ENCODE assay signal across 1 cellular context in the genomic region with DNA sequence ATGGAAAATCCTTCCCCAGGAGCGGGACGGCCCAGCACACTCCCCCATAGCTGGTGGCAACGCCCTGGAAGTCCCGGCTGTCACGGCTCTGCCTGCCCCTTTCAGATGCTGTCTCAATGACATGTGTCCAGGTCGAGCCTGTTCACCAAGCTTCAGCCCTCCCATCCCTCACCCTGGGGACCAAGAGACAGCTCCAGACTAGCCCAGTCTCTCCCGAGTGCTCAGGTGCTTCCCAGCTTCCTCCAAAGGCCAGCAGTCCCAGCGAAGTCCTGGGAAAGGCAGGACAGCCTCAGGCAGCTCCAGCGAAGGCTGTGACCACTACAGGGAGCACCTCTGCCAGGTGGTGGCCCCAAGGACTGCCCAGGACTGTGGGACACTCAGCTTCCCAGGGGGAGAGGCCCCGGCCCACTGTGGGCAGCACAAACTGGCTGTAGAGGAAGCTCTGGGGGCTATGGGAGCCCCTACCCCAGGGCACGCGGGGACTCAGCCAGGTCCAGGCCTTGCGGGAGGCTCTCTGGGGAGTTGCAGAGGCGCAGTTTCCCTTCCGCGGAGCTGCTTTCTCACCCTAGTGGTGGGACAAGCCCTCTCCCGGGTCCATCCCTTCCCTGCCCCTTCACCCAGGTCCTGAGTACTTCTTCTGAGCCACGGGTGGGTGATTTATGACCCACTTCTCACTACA.
TF ChIP-seq lines count a peak whose summit lies in the region.

No MANE protein-coding gene starts in this region.

TF ChIP-seq in GM23338, 12 proteins besides CTCF, POLR2A, EP300 and RAD21 (continued from another document):
- TF ChIP-seq, protein P1, sequence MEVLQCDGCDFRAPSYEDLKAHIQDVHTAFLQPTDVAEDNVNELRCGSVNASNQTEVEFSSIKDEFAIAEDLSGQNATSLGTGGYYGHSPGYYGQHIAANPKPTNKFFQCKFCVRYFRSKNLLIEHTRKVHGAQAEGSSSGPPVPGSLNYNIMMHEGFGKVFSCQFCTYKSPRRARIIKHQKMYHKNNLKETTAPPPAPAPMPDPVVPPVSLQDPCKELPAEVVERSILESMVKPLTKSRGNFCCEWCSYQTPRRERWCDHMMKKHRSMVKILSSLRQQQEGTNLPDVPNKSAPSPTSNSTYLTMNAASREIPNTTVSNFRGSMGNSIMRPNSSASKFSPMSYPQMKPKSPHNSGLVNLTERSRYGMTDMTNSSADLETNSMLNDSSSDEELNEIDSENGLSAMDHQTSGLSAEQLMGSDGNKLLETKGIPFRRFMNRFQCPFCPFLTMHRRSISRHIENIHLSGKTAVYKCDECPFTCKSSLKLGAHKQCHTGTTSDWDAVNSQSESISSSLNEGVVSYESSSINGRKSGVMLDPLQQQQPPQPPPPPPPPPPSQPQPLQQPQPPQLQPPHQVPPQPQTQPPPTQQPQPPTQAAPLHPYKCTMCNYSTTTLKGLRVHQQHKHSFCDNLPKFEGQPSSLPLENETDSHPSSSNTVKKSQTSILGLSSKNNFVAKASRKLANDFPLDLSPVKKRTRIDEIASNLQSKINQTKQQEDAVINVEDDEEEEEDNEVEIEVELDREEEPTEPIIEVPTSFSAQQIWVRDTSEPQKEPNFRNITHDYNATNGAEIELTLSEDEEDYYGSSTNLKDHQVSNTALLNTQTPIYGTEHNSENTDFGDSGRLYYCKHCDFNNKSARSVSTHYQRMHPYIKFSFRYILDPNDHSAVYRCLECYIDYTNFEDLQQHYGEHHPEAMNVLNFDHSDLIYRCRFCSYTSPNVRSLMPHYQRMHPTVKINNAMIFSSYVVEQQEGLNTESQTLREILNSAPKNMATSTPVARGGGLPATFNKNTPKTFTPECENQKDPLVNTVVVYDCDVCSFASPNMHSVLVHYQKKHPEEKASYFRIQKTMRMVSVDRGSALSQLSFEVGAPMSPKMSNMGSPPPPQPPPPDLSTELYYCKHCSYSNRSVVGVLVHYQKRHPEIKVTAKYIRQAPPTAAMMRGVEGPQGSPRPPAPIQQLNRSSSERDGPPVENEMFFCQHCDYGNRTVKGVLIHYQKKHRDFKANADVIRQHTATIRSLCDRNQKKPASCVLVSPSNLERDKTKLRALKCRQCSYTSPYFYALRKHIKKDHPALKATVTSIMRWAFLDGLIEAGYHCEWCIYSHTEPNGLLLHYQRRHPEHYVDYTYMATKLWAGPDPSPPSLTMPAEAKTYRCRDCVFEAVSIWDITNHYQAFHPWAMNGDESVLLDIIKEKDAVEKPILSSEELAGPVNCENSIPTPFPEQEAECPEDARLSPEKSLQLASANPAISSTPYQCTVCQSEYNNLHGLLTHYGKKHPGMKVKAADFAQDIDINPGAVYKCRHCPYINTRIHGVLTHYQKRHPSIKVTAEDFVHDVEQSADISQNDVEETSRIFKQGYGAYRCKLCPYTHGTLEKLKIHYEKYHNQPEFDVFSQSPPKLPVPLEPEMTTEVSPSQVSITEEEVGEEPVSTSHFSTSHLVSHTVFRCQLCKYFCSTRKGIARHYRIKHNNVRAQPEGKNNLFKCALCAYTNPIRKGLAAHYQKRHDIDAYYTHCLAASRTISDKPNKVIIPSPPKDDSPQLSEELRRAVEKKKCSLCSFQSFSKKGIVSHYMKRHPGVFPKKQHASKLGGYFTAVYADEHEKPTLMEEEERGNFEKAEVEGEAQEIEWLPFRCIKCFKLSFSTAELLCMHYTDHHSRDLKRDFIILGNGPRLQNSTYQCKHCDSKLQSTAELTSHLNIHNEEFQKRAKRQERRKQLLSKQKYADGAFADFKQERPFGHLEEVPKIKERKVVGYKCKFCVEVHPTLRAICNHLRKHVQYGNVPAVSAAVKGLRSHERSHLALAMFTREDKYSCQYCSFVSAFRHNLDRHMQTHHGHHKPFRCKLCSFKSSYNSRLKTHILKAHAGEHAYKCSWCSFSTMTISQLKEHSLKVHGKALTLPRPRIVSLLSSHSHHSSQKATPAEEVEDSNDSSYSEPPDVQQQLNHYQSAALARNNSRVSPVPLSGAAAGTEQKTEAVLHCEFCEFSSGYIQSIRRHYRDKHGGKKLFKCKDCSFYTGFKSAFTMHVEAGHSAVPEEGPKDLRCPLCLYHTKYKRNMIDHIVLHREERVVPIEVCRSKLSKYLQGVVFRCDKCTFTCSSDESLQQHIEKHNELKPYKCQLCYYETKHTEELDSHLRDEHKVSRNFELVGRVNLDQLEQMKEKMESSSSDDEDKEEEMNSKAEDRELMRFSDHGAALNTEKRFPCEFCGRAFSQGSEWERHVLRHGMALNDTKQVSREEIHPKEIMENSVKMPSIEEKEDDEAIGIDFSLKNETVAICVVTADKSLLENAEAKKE (CRISPR knock-in tag; IDR thresholded peaks at IDR 0.05): no peak
- TF ChIP-seq POLR2AphosphoS5 (IDR thresholded peaks at IDR 0.05; ENCODE audit: low read depth) (no peak), ZNF331 (CRISPR knock-in tag; IDR thresholded peaks at IDR 0.05; ENCODE audit: low read depth) (no peak), EZH2 (IDR thresholded peaks at IDR 0.05; ENCODE audit: low read depth, unreplicated experiment) (no peak), STAT1 (IDR thresholded peaks at IDR 0.05; ENCODE audit: unreplicated experiment) (no peak)
- TF ChIP-seq, protein P2, sequence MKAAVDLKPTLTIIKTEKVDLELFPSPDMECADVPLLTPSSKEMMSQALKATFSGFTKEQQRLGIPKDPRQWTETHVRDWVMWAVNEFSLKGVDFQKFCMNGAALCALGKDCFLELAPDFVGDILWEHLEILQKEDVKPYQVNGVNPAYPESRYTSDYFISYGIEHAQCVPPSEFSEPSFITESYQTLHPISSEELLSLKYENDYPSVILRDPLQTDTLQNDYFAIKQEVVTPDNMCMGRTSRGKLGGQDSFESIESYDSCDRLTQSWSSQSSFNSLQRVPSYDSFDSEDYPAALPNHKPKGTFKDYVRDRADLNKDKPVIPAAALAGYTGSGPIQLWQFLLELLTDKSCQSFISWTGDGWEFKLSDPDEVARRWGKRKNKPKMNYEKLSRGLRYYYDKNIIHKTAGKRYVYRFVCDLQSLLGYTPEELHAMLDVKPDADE (IDR thresholded peaks at IDR 0.05): no peak
- TF ChIP-seq, protein P3, sequence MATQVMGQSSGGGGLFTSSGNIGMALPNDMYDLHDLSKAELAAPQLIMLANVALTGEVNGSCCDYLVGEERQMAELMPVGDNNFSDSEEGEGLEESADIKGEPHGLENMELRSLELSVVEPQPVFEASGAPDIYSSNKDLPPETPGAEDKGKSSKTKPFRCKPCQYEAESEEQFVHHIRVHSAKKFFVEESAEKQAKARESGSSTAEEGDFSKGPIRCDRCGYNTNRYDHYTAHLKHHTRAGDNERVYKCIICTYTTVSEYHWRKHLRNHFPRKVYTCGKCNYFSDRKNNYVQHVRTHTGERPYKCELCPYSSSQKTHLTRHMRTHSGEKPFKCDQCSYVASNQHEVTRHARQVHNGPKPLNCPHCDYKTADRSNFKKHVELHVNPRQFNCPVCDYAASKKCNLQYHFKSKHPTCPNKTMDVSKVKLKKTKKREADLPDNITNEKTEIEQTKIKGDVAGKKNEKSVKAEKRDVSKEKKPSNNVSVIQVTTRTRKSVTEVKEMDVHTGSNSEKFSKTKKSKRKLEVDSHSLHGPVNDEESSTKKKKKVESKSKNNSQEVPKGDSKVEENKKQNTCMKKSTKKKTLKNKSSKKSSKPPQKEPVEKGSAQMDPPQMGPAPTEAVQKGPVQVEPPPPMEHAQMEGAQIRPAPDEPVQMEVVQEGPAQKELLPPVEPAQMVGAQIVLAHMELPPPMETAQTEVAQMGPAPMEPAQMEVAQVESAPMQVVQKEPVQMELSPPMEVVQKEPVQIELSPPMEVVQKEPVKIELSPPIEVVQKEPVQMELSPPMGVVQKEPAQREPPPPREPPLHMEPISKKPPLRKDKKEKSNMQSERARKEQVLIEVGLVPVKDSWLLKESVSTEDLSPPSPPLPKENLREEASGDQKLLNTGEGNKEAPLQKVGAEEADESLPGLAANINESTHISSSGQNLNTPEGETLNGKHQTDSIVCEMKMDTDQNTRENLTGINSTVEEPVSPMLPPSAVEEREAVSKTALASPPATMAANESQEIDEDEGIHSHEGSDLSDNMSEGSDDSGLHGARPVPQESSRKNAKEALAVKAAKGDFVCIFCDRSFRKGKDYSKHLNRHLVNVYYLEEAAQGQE (IDR thresholded peaks at IDR 0.05; ENCODE audit: unreplicated experiment): no peak
